In the genomic region with DNA sequence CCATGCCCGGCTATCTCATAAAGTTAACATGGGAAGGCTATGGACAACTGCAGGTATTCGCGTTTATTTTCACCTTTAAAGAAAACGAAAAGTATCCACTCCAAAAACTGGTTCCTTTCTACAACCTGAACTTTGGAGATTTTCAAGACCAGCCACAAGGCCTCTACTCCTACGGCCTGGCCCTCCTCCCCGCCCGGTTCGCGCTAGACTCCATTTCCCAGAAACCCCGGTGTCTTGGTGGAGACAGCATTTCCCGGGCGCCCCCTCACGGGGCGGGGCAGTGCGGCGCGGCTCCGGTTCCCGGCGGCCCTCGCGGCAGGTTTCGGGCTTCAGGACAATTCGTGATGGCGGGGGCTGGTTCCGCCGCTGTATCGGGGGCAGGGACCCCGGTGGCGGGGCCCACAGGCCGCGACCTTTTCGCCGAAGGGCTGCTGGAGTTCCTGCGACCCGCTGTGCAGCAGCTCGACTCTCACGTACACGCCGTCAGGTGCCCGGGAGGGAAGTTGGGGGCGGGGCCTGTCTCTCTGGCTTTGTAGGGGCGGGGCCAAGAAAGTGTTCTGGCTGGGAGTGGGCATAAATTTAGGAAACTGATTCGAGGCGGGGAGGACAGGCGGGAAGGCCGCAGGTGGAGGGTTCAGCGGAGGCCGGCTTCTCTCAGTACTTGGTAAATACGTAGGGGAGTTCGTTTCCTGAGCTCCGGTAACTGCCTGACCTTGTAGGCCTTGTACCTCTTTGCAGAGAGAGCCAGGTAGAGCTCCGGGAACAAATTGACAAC, we compare ENCODE assay signal across 8 cellular contexts. TPM values are rescaled to one million over a fixed set of nuclear protein-coding genes. Genes with fewer than 3 reads are reported as not detected.
A peak's percentile ranks its signal among the peaks of the same experiment; 100 is the strongest.
DNase-seq lines count a peak whose midpoint lies in the region; ATAC-seq lines count a peak whose summit lies in the region.

A gene with protein sequence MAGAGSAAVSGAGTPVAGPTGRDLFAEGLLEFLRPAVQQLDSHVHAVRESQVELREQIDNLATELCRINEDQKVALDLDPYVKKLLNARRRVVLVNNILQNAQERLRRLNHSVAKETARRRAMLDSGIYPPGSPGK (plus strand): TSS at position 304 of the 775 bp plus-strand sequence. CDS start 41 bp downstream, at position 345.

- H3K4me3 Mint-ChIP-seq in effector memory CD8-positive, alpha-beta T cell: peak within 1 kb of the TSS; percentile 94 to 95

- peak within 1 kb of the TSS; percentile 77 for H2BK5ac ChIP-seq in mesendoderm (ENCODE audit: low read length)

- H3K56ac ChIP-seq in mesendoderm (ENCODE audit: low read length): peak within 1 kb of the TSS; percentile 94

- peak; percentile 85 for ATAC-seq in GM21360 (IDR thresholded peaks at IDR 0.05; ENCODE audit: unreplicated experiment)
- peak; percentile 98 for ATAC-seq in effector memory CD8-positive, alpha-beta T cell (replicated peaks)

- peak within 1 kb of the TSS; percentile 88 for H3K9ac ChIP-seq in mesendoderm (ENCODE audit: low read length)

- peaks cover 39% of the 10 kb centered on the region for H3K36me3 Mint-ChIP-seq in effector memory CD8-positive, alpha-beta T cell (ENCODE audit: insufficient read depth)

- H3K79me2 ChIP-seq in mesendoderm (ENCODE audit: control insufficient read depth, insufficient read depth, low read length): peaks cover 4% of the 10 kb centered on the region

- no peaks in the 10 kb centered on the region for H3K27me3 Mint-ChIP-seq in effector memory CD8-positive, alpha-beta T cell

- DNase-seq in COR-L47 (lab: John Stamatoyannopoulos, UW): peak; percentile 88
- DNase-seq in HT1080 (ENCODE audit: low read depth): peak; percentile 83
- DNase-seq in NOMO-1 treated with dmso at 0.1 percent for 144 hours (lab: John Stamatoyannopoulos, UW; ENCODE audit: unreplicated experiment): peak; percentile 91
- DNase-seq in activated CD8-positive, alpha-beta memory T cell treated with anti-CD3 and anti-CD28 coated beads for 48 hours (ENCODE audit: low read depth in 2 of 3, low spot score in 2 of 3): peak; percentile 79 to 82 (median 80)
- DNase-seq in effector memory CD8-positive, alpha-beta T cell: peak; percentile 83 to 89 (median 84)
- peak; percentile 95 for DNase-seq in mesendoderm
- peak; percentile 75 for DNase-seq in stimulated activated CD8-positive, alpha-beta memory T cell treated with anti-CD3 and anti-CD28 coated beads, Interleukin-15, amount 100 ng/mL, for 1 hour (ENCODE audit: low read depth)

- no peak within 1 kb of the TSS for H4K8ac ChIP-seq in mesendoderm (ENCODE audit: low read depth, low read length)

- no peak within 1 kb of the TSS for H3K4ac ChIP-seq in mesendoderm (ENCODE audit: low read depth, low read length)

- no peak within 1 kb of the TSS for H2AK5ac ChIP-seq in mesendoderm (ENCODE audit: low read length)

- H3K27ac Mint-ChIP-seq in effector memory CD8-positive, alpha-beta T cell: peak within 1 kb of the TSS; percentile 89 to 94

- no peak within 1 kb of the TSS for H4K5ac ChIP-seq in mesendoderm (ENCODE audit: low read length)

- peak within 1 kb of the TSS; percentile 83 for H3K27ac ChIP-seq in mesendoderm (ENCODE audit: low read depth, low read length)

- H3K27me3 ChIP-seq in mesendoderm (ENCODE audit: insufficient read depth, low read length, poor library complexity): no peaks in the 10 kb centered on the region

- peak within 1 kb of the TSS; percentile 98 for H3K4me2 ChIP-seq in mesendoderm (ENCODE audit: low read length)

- peak within 1 kb of the TSS; percentile 91 for H3K4me3 ChIP-seq in mesendoderm (ENCODE audit: low read length)

- H3K9me3 Mint-ChIP-seq in effector memory CD8-positive, alpha-beta T cell: no peaks in the 10 kb centered on the region

- peaks cover 9 to 12% of the 10 kb centered on the region in 2 donors for H3K4me1 Mint-ChIP-seq in effector memory CD8-positive, alpha-beta T cell (ENCODE audit: low read depth in 2 of 2)

- no peak within 1 kb of the TSS for H2BK15ac ChIP-seq in mesendoderm (replicated peaks; ENCODE audit: low read depth)

- peak within 1 kb of the TSS; percentile 63 for H3K18ac ChIP-seq in mesendoderm (ENCODE audit: low read length)

- H3K23ac ChIP-seq in mesendoderm (ENCODE audit: low read length): no peak within 1 kb of the TSS

- peaks cover 10% of the 10 kb centered on the region for H3K36me3 ChIP-seq in mesendoderm (ENCODE audit: control insufficient read depth, insufficient read depth, low read length)

- H2BK120ac ChIP-seq in mesendoderm (ENCODE audit: low read depth, low read length): no peak within 1 kb of the TSS

- peaks cover 4% of the 10 kb centered on the region for H3K79me1 ChIP-seq in mesendoderm (ENCODE audit: low read length)

- peaks cover 3% of the 10 kb centered on the region for H3K4me1 ChIP-seq in mesendoderm (ENCODE audit: control insufficient read depth, low read depth, low read length)

- no CpG with 5 or more reads among the region's 53 CpGs for WGBS in mesendoderm (ENCODE audit: extremely low coverage, insufficient coverage, low lambda C conversion rate)

RNA-seq across cellular contexts. Expression of the gene that starts here (rescaled TPM):
- 64.0 and 74.4 TPM in 2 replicates for total RNA-seq in HT1080 (2014; rRNA removed; shearing (Covaris generic))
- polyA plus RNA-seq in HT1080 (2015; cell fraction: cytosol; rRNA removed): 57.0 and 58.0 TPM in 2 replicates
- polyA plus RNA-seq in HT1080 (2015; cell fraction: nucleus; rRNA removed): 23.0 and 32.2 TPM in 2 replicates
- polyA plus RNA-seq in mesendoderm (2013, experiment 1 of 2): 19.9 TPM
- 21.5 TPM for polyA plus RNA-seq in mesendoderm (2013, experiment 2 of 2)

Comparison
In these comparisons a context has a peak if more than half of its experiments do, and no peak if none do; other contexts are left out.
1. Peak in every context shown above with its lines: DNase-seq, ATAC-seq, H3K4me3 ChIP-seq and H3K27ac ChIP-seq.